ENCODE assay signal across 9 cellular contexts in genomic region chr19:35468637-35469036, GRCh38. TPM values are rescaled to one million over a fixed set of nuclear protein-coding genes. Genes with fewer than 3 reads are reported as not detected.
A peak's percentile ranks its signal among the peaks of the same experiment; 100 is the strongest.
DNase-seq lines count a peak whose midpoint lies in the region; ATAC-seq and TF ChIP-seq lines count a peak whose summit lies in the region.
"Had no signal": no experiment of that assay in that cellular context is flagged by ENCODE, and none has a peak within 500 bp of the region (broad histone marks: within the 10 kb centered on the region; RNA-seq: fewer than 3 reads in every experiment).

No MANE protein-coding gene starts in this region.

- peak; percentile 43 for DNase-seq in HT1080 (ENCODE audit: low read depth)
- peak; percentile 23 to 78 (median 43) for DNase-seq in T-helper 2 cell
- peak; percentile 68 for DNase-seq in left lobe of liver (ENCODE audit: low spot score)
- DNase-seq in stimulated activated CD8-positive, alpha-beta memory T cell treated with anti-CD3 and anti-CD28 coated beads, Interleukin-2, amount 100 ng/mL, for 1 hour (ENCODE audit: low read depth in 2 of 2), result peak; percentile 30 to 42

- peak; percentile 63 to 69 for TF ChIP-seq CTCF in brain (conservative IDR thresholded peaks at IDR 0.05)

- H3K4me1 Mint-ChIP-seq in brain, result no peaks in the 10 kb centered on the region

- peak; percentile 55 for ATAC-seq in GM18868 (IDR thresholded peaks at IDR 0.05; ENCODE audit: unreplicated experiment)
- peak; percentile 100 for ATAC-seq in left lobe of liver
- ATAC-seq in GM21619 (IDR thresholded peaks at IDR 0.05; ENCODE audit: unreplicated experiment), result no peak

- peaks cover 53 to 70% (median 62%) of the 10 kb centered on the region in 10 experiments for H3K4me1 ChIP-seq in BLaER1 treated with 17β-estradiol and CSF1 and Interleukin-3, amounts not matched to agents 10 nM and 100 nM

- no peaks in the 10 kb centered on the region for H4K20me1 ChIP-seq in BLaER1 treated with 17β-estradiol and CSF1 and Interleukin-3, amounts not matched to agents 10 nM and 100 nM

- no peaks in the 10 kb centered on the region for H3K36me3 Mint-ChIP-seq in brain

- H3K27ac Mint-ChIP-seq in brain, result no peak overlapping the region

- H3K9ac ChIP-seq in BLaER1 treated with 17β-estradiol and CSF1 and Interleukin-3, amounts not matched to agents 10 nM and 100 nM, result peak overlapping the region in 3 of 11 experiments; percentile 4 to 41 (median 9); a peak in 4 of 22 replicates

- no peaks in the 10 kb centered on the region for H3K27me3 Mint-ChIP-seq in brain

- H3K27ac ChIP-seq in BLaER1 treated with 17β-estradiol and CSF1 and Interleukin-3, amounts not matched to agents 10 nM and 100 nM, result peak overlapping the region in 6 of 11 experiments; percentile 31 to 51 (median 44); a peak in 10 of 22 replicates
- H3K27ac ChIP-seq: SK-N-MC had no signal

- no peaks in the 10 kb centered on the region for H3K9me3 ChIP-seq in BLaER1 treated with 17β-estradiol and CSF1 and Interleukin-3, amounts not matched to agents 10 nM and 100 nM (replicated peaks in 1 of 11)

- H3K9me3 Mint-ChIP-seq in brain, result no peaks in the 10 kb centered on the region

- peak overlapping the region; percentile 36 to 89 (median 54) for H3K4me2 ChIP-seq in BLaER1 treated with 17β-estradiol and CSF1 and Interleukin-3, amounts not matched to agents 10 nM and 100 nM

- H3K4me3 Mint-ChIP-seq in brain, result no peak overlapping the region

- no peak overlapping the region for H3K4me3 ChIP-seq in BLaER1 treated with 17β-estradiol and CSF1 and Interleukin-3, amounts not matched to agents 10 nM and 100 nM
- H3K4me3 ChIP-seq: SK-N-MC had no signal

- H3K27me3 ChIP-seq in BLaER1 treated with 17β-estradiol and CSF1 and Interleukin-3, amounts not matched to agents 10 nM and 100 nM, result no peaks in the 10 kb centered on the region

- no peaks in the 10 kb centered on the region for H3K36me3 ChIP-seq in BLaER1 treated with 17β-estradiol and CSF1 and Interleukin-3, amounts not matched to agents 10 nM and 100 nM

RNA-seq across cellular contexts. Expression of gene FFAR2, which starts 20.6 kb away (rescaled TPM):
- not detected in 2 replicates for total RNA-seq in HT1080 (2014; rRNA removed; shearing (Covaris generic))
- polyA plus RNA-seq in HT1080 (2015; cell fraction: cytosol; rRNA removed), result not detected in 2 replicates
- not detected in 2 replicates for polyA plus RNA-seq in HT1080 (2015; cell fraction: nucleus; rRNA removed)
- 0.15 TPM for polyA plus RNA-seq in brain (ENCODE audit: insufficient read depth, low read depth, low replicate concordance)
- total RNA-seq in left lobe of liver, result not detected

RNA-seq across cellular contexts. Expression of gene KRTDAP, which starts 21.6 kb away (rescaled TPM):
- total RNA-seq in HT1080 (2014; rRNA removed; shearing (Covaris generic)), result not detected in 2 replicates
- not detected in 2 replicates for polyA plus RNA-seq in HT1080 (2015; cell fraction: cytosol; rRNA removed)
- polyA plus RNA-seq in HT1080 (2015; cell fraction: nucleus; rRNA removed), result not detected in 2 replicates
- polyA plus RNA-seq in brain (ENCODE audit: insufficient read depth, low read depth, low replicate concordance), result not detected
- total RNA-seq in left lobe of liver, result not detected

RNA-seq across cellular contexts. Expression of gene DMKN, which starts 44.8 kb away (rescaled TPM):
- total RNA-seq in HT1080 (2014; rRNA removed; shearing (Covaris generic)), result 34.4 and 53.0 TPM in 2 replicates
- 35.2 and 55.6 TPM in 2 replicates for polyA plus RNA-seq in HT1080 (2015; cell fraction: cytosol; rRNA removed)
- polyA plus RNA-seq in HT1080 (2015; cell fraction: nucleus; rRNA removed), result 52.2 and 53.7 TPM in 2 replicates
- polyA plus RNA-seq in brain (ENCODE audit: insufficient read depth, low read depth, low replicate concordance), result 23.9 TPM
- 2.0 TPM for total RNA-seq in left lobe of liver

RNA-seq across cellular contexts. Expression of gene SBSN, which starts 59.5 kb away (rescaled TPM):
- 3.0 and 14.9 TPM in 2 replicates for total RNA-seq in HT1080 (2014; rRNA removed; shearing (Covaris generic))
- polyA plus RNA-seq in HT1080 (2015; cell fraction: cytosol; rRNA removed), result 4.9 and 5.6 TPM in 2 replicates
- polyA plus RNA-seq in HT1080 (2015; cell fraction: nucleus; rRNA removed), result 7.0 and 7.6 TPM in 2 replicates
- not detected for polyA plus RNA-seq in brain (ENCODE audit: insufficient read depth, low read depth, low replicate concordance)
- not detected for total RNA-seq in left lobe of liver

Comparison
In these comparisons a context has a peak if more than half of its experiments do, and no peak if none do; other contexts are left out.
1. RNA of gene DMKN, which starts 44.8 kb away (total RNA-seq): 34.4 to 53.0 TPM in HT1080; 2.0 TPM in left lobe of liver (single experiment); every median in the first group is over 10 times any median in the second.
2. Peak in every context shown above with its lines, with median percentiles within 50 percentile points of each other: DNase-seq.